ENCODE assay signal across 16 cellular contexts in the genomic region with DNA sequence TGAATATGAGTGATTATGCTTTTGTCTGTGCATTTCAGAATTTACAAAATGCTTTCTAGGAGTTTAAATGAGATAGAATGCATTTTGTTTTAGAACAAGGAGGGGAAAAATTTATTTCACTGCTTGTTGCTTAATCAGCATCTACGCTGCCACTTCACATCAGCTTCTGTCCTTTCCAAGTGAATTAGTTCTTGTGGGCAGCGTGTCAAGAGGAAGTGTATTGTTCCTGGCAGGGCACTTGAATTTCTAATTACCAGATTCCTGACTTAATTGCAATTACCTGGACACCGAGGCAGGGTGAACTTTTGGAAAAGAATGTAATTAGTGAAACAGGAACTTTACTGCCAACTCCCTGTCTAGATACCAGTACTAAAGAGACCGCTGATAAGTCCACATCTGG.
DNase-seq lines count a peak whose midpoint lies in the region; TF ChIP-seq lines count a peak whose summit lies in the region.
"Had no signal": no experiment of that assay in that cellular context is flagged by ENCODE, and none has a peak within 500 bp of the region (broad histone marks: within the 10 kb centered on the region; RNA-seq: fewer than 3 reads in every experiment).

No MANE protein-coding gene starts in this region.

- TF ChIP-seq CTCF in neural crest cell (conservative IDR thresholded peaks at IDR 0.05) (no peak), osteocyte (IDR thresholded peaks at IDR 0.05) (no peak)

- peaks cover 43% of the 10 kb centered on the region for H3K4me1 Mint-ChIP-seq in neural crest cell
- H3K4me1 Mint-ChIP-seq in osteocyte (ENCODE audit: unreplicated experiment): peaks cover 31% of the 10 kb centered on the region

- H3K27me3 Mint-ChIP-seq in neural crest cell (ENCODE audit: low read depth) (no peaks in the 10 kb centered on the region), osteocyte (ENCODE audit: unreplicated experiment) (no peaks in the 10 kb centered on the region)
- H3K27me3 Mint-ChIP-seq: CD8-positive, alpha-beta memory T cell had no signal

- no peaks in the 10 kb centered on the region for H3K9me3 Mint-ChIP-seq in neural crest cell
- H3K9me3 Mint-ChIP-seq in osteocyte (ENCODE audit: unreplicated experiment): peaks cover 8% of the 10 kb centered on the region
- H3K9me3 Mint-ChIP-seq: CD8-positive, alpha-beta memory T cell had no signal

- H3K4me3 Mint-ChIP-seq in neural crest cell (no peak overlapping the region), osteocyte (ENCODE audit: unreplicated experiment) (no peak overlapping the region)
- H3K4me3 Mint-ChIP-seq: CD8-positive, alpha-beta memory T cell had no signal

- H3K27ac Mint-ChIP-seq in neural crest cell (ENCODE audit: unreplicated experiment) (peak overlapping the region; percentile 1), osteocyte (ENCODE audit: unreplicated experiment) (no peak overlapping the region)

- DNase-seq in NCI-H1417 (lab: John Stamatoyannopoulos, UW) (peak in 2 of 3 experiments; percentile 45 to 76), NCI-H1417 treated with DMSO at 0.1 percent for 48 hours (lab: John Stamatoyannopoulos, UW) (no peak), NCI-H2029 treated with DMSO at 0.1 percent for 48 hours (lab: John Stamatoyannopoulos, UW) (peak; percentile 58), dermis blood vessel endothelial cell (peak; percentile 60), neural crest cell (ENCODE audit: low read depth, low spot score) (no peak), osteocyte (ENCODE audit: extremely low spot score, unreplicated experiment) (no peak), iPS-NIHi7 (ENCODE audit: extremely low spot score) (no peak), NOMO-1 treated with dmso at 0.1 percent for 144 hours (lab: John Stamatoyannopoulos, UW; ENCODE audit: unreplicated experiment) (no peak)
- DNase-seq: 8988T; activated naive CD4-positive, alpha-beta T cell treated with anti-CD3 and anti-CD28 coated beads, Interleukin-2, amount 50 U/mL, for 16 hours; CD8-positive, alpha-beta memory T cell; cerebellar nuclear complex; GF-D8; hippocampal formation; NCI-H1092; WERI-Rb-1 had no signal

- H3K36me3 Mint-ChIP-seq in neural crest cell (ENCODE audit: low read depth) (peaks cover 12% of the 10 kb centered on the region), osteocyte (ENCODE audit: unreplicated experiment) (peaks cover 2% of the 10 kb centered on the region)

Comparison
In these comparisons a context has a peak if more than half of its experiments do, and no peak if none do; other contexts are left out.
1. DNase-seq: peak in NCI-H1417 (2 of 3), NCI-H2029 treated with DMSO at 0.1 percent for 48 hours (single experiment) and dermis blood vessel endothelial cell (single experiment); none in NCI-H1417 treated with DMSO at 0.1 percent for 48 hours (single experiment), neural crest cell (single experiment), osteocyte (single experiment), iPS-NIHi7 (single experiment) and NOMO-1 treated with dmso at 0.1 percent for 144 hours (single experiment).